Comparison of ENCODE assay signal across 18 cellular contexts in the genomic region with DNA sequence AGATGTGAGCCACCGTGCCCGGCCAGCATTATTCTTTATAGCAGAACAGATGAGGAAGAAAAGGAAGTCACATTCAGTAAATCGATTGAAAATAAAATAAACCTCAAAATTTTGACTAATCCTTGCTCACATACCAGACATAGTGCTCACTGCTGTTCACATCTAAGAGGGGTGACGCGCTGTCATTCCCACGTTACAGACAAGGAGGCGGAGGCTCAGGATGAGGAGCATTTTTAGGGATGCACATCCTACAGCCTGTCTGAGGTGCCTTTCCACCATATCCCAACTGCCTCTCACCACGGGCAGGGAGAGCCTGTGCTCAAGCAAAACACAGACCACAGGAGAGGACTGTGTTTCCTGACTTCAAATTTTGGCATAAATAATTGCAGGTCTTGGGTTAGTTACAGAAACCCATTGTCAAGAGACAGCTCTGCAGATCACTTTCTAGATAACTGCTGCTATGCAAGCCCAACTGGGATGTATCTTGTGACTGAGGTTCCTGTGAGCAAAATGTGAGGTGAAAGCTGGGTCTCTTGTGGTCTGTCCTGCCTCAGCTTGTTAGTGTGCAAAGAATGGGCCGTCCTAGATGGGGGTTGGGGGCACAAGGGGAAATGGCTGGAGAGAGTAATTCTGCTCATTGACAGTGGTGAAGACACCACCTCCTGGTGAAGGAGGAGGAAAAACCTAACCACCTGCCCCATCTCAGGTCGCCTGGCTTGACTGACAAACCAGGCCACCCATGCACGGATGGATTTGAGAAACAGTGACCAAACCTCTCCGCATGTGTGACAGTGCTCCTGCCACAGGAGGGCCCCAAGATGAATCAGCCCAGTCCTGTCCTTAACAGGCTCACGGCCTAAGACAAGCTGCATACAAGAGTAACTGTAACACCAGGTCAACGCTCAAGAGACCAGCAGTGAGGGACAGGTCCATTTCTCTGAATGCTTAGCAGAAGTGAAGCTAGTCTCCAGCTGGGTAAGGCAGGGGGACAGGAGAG. TPM values are rescaled to one million over a fixed set of nuclear protein-coding genes. Genes with fewer than 3 reads are reported as not detected.
A peak's percentile ranks its signal among the peaks of the same experiment; 100 is the strongest.
DNase-seq lines count a peak whose midpoint lies in the region; ATAC-seq, FAIRE-seq and TF ChIP-seq lines count a peak whose summit lies in the region.
"Had no signal": no experiment of that assay in that cellular context is flagged by ENCODE, and none has a peak within 500 bp of the region (broad histone marks: within the 10 kb centered on the region; RNA-seq: fewer than 3 reads in every experiment).

No MANE protein-coding gene starts in this region.

- no peak overlapping the region for H2AK5ac ChIP-seq in neuronal stem cell (ENCODE audit: low read depth, low read length)

- no peaks in the 10 kb centered on the region for H4K20me1 ChIP-seq in osteoblast (ENCODE audit: insufficient read depth, low read length)

- peak; percentile 5; the same call in 1 of the 2 replicates for ATAC-seq in WTC11
- ATAC-seq: esophagus mucosa had no signal

- H3K9me3 ChIP-seq in osteoblast (ENCODE audit: low read depth, low read length) (no peaks in the 10 kb centered on the region), neuronal stem cell (replicated peaks in 1 of 2; ENCODE audit: control insufficient read depth in 2 of 2, insufficient read depth in 1 of 2, low read depth in 1 of 2, low read length in 2 of 2) (no peaks in the 10 kb centered on the region)

- no peak overlapping the region for H3K9ac ChIP-seq in neuronal stem cell (ENCODE audit: low read depth, low read length, poor library complexity)

- POLR2A ChIA-PET in WTC11 (lab: Charles Lee): no interaction called here
- POLR2A ChIA-PET in activated CD4-positive, alpha-beta T cell treated with anti-CD3 and anti-CD28 coated beads, Interleukin-2, amount 10 ng/mL, durations not matched to agents 7 days and 5 days (lab: Charles Lee): no interaction called here

- no peak overlapping the region for H3K4ac ChIP-seq in neuronal stem cell (ENCODE audit: low read length)

- TF ChIP-seq CTCF in WTC11 (IDR thresholded peaks at IDR 0.05) (no peak), osteoblast (IDR thresholded peaks at IDR 0.05; ENCODE audit: extremely low read depth, low read depth, low read length) (no peak)

- no peak overlapping the region for H3K4me3 Mint-ChIP-seq in WTC11
- no peak overlapping the region for H3K4me3 Mint-ChIP-seq in activated CD4-positive, alpha-beta T cell treated with anti-CD3 and anti-CD28 coated beads, Interleukin-2, amount 10 ng/mL, durations not matched to agents 7 days and 5 days

- TF ChIP-seq POLR2A in GM12892 (IDR thresholded peaks at IDR 0.05; ENCODE audit: low read depth, low read length) (no peak), erythroblast (IDR thresholded peaks at IDR 0.05; ENCODE audit: low read length) (no peak)

- no peak overlapping the region for H3K23ac ChIP-seq in neuronal stem cell (ENCODE audit: low read depth, low read length, poor library complexity)

- H3K27ac Mint-ChIP-seq in WTC11: no peak overlapping the region
- H3K27ac Mint-ChIP-seq in activated CD4-positive, alpha-beta T cell treated with anti-CD3 and anti-CD28 coated beads, Interleukin-2, amount 10 ng/mL, durations not matched to agents 7 days and 5 days: no peak overlapping the region

- peaks cover 35% of the 10 kb centered on the region for H3K4me1 Mint-ChIP-seq in WTC11
- peaks cover 19% of the 10 kb centered on the region for H3K4me1 Mint-ChIP-seq in activated CD4-positive, alpha-beta T cell treated with anti-CD3 and anti-CD28 coated beads, Interleukin-2, amount 10 ng/mL, durations not matched to agents 7 days and 5 days

- H2BK15ac ChIP-seq in neuronal stem cell (ENCODE audit: low read length): no peak overlapping the region

- no CpG with 5 or more reads among the region's 14 CpGs for whole genome bisulfite sequencing in neuronal stem cell (ENCODE audit: extremely low coverage in 2 of 2, insufficient read length in 2 of 2, insufficient replicate concordance in 1 of 2), 2 donors

- H3K18ac ChIP-seq in neuronal stem cell (ENCODE audit: low read length): no peak overlapping the region

- H4K8ac ChIP-seq in neuronal stem cell (ENCODE audit: low read depth, low read length): no peak overlapping the region

- H3K4me3 ChIP-seq in osteoblast (ENCODE audit: insufficient read depth, low read length) (no peak overlapping the region), neuronal stem cell (ENCODE audit: low read length in 2 of 2) (no peak overlapping the region)
- H3K4me3 ChIP-seq: lung, SK-N-MC, skin epidermis had no signal

- no peaks in the 10 kb centered on the region for H3K36me3 ChIP-seq in osteoblast (ENCODE audit: insufficient read depth, low read length)
- no peaks in the 10 kb centered on the region for H3K36me3 ChIP-seq in neuronal stem cell (replicated peaks in 1 of 2; ENCODE audit: control insufficient read depth in 2 of 2, insufficient read depth in 2 of 2, low read length in 2 of 2)

- no peak overlapping the region for H4K91ac ChIP-seq in neuronal stem cell (ENCODE audit: low read depth, low read length, poor library complexity)

- H2BK120ac ChIP-seq in neuronal stem cell (ENCODE audit: low read depth, low read length): no peak overlapping the region

- H3K9me3 Mint-ChIP-seq in WTC11: no peaks in the 10 kb centered on the region
- no peaks in the 10 kb centered on the region for H3K9me3 Mint-ChIP-seq in activated CD4-positive, alpha-beta T cell treated with anti-CD3 and anti-CD28 coated beads, Interleukin-2, amount 10 ng/mL, durations not matched to agents 7 days and 5 days

- no peaks in the 10 kb centered on the region for H3K79me1 ChIP-seq in neuronal stem cell (ENCODE audit: low read depth, low read length)

- no peak overlapping the region for H3K14ac ChIP-seq in neuronal stem cell (ENCODE audit: low read length)

- H3K4me1 ChIP-seq in osteoblast (ENCODE audit: insufficient read depth, low read length) (peaks cover 11% of the 10 kb centered on the region), neuronal stem cell (ENCODE audit: control insufficient read depth in 2 of 2, insufficient read depth in 1 of 2, low read depth in 1 of 2, low read length in 2 of 2) (peaks cover 4 to 5% of the 10 kb centered on the region in 2 donors)

- H3K27me3 Mint-ChIP-seq in WTC11 (ENCODE audit: low read depth): peaks cover 13% of the 10 kb centered on the region
- H3K27me3 Mint-ChIP-seq in activated CD4-positive, alpha-beta T cell treated with anti-CD3 and anti-CD28 coated beads, Interleukin-2, amount 10 ng/mL, durations not matched to agents 7 days and 5 days: no peaks in the 10 kb centered on the region

- no peak overlapping the region for H3K27ac ChIP-seq in osteoblast (ENCODE audit: low read depth, low read length)
- no peak overlapping the region for H3K27ac ChIP-seq in neuronal stem cell (replicated peaks; ENCODE audit: low read length)
- H3K27ac ChIP-seq: SK-N-MC had no signal

- no peak overlapping the region for H2BK5ac ChIP-seq in neuronal stem cell (ENCODE audit: low read length)

- CTCF ChIA-PET in WTC11 (lab: Charles Lee): interaction anchor here (1.3 to 3.7 kb wide), 4 partner anchors 46 to 298 kb away, joined by 3 to 29 read pairs (median 8); no protein-coding TSS in a partner anchor
- CTCF ChIA-PET in activated CD4-positive, alpha-beta T cell treated with anti-CD3 and anti-CD28 coated beads, Interleukin-2, amount 10 ng/mL, durations not matched to agents 7 days and 5 days (lab: Charles Lee): interaction anchor here (0.6 kb wide), 1 partner anchor 42 kb away, joined by 4 read pairs; no protein-coding TSS in a partner anchor

- H3K4me2 ChIP-seq in osteoblast (ENCODE audit: insufficient read depth, low read length) (no peak overlapping the region), neuronal stem cell (ENCODE audit: insufficient read depth, low read length, poor library complexity, severe bottlenecking) (no peak overlapping the region)

- DNase-seq in GM12892 (ENCODE audit: insufficient read length): no peak
- DNase-seq in KG1 (lab: John Stamatoyannopoulos, UW): peak; percentile 90
- no peak for DNase-seq in WTC11 (ENCODE audit: low spot score)
- peak; percentile 94 for DNase-seq in osteoblast (ENCODE audit: insufficient read length, low spot score, missing footprints)
- no peak for DNase-seq in anterior cingulate cortex (lab: John Stamatoyannopoulos, UW)
- no peak for DNase-seq in neuronal stem cell (ENCODE audit: low spot score)
- no peak for DNase-seq in activated CD4-positive, alpha-beta T cell treated with anti-CD3 and anti-CD28 coated beads, Interleukin-2, amount 10 ng/mL, durations not matched to agents 7 days and 5 days
- DNase-seq in erythroblast (lab: John Stamatoyannopoulos, UW): no peak
- DNase-seq: KBM-7, NCI-H2081 treated with DMSO at 0.1 percent for 48 hours, NCI-H82, substantia nigra had no signal

- H2AFZ ChIP-seq in osteoblast (ENCODE audit: low read length) (no peak overlapping the region), neuronal stem cell (ENCODE audit: low read length) (no peak overlapping the region)

- H3K36me3 Mint-ChIP-seq in WTC11: no peaks in the 10 kb centered on the region
- H3K36me3 Mint-ChIP-seq in activated CD4-positive, alpha-beta T cell treated with anti-CD3 and anti-CD28 coated beads, Interleukin-2, amount 10 ng/mL, durations not matched to agents 7 days and 5 days (ENCODE audit: low read depth): no peaks in the 10 kb centered on the region

- no peaks in the 10 kb centered on the region for H3K27me3 ChIP-seq in osteoblast (ENCODE audit: insufficient read depth, low read length)
- H3K27me3 ChIP-seq in neuronal stem cell (ENCODE audit: control insufficient read depth in 3 of 3, insufficient read depth in 3 of 3, low read depth in 1 of 3, low read length in 3 of 3): no peaks in the 10 kb centered on the region

- H2BK12ac ChIP-seq in neuronal stem cell (ENCODE audit: low read length): no peak overlapping the region

- FAIRE-seq in GM12892 (lab: Jason Lieb, UNC): peak; percentile 82
- FAIRE-seq: colon, G401.6 had no signal

- no peaks in the 10 kb centered on the region for H3K79me2 ChIP-seq in osteoblast (ENCODE audit: insufficient read depth, low read length)

TF ChIP-seq in WTC11, 78 proteins besides CTCF, POLR2A, EP300 and RAD21:
- no peak for TF ChIP-seq OVOL2 (CRISPR knock-in tag; IDR thresholded peaks at IDR 0.05; ENCODE audit: borderline replicate concordance)
TF ChIP-seq in WTC11: peak in this region for 0.

RNA-seq across cellular contexts. Expression of gene TNN, which starts 8.2 kb away (rescaled TPM):
- 0.06 TPM for polyA plus RNA-seq in GM12892 (2012; ENCODE audit: missing spikeins)
- 0.23 to 0.44 TPM (median 0.27 TPM) in 3 replicates for total RNA-seq in WTC11 (2021)
- under 0.01 TPM in 1 of 2 replicates, not detected in the other for total RNA-seq in osteoblast
- 0.07 TPM for polyA plus RNA-seq in neuronal stem cell (2013, experiment 1 of 2)
- polyA plus RNA-seq in neuronal stem cell (2013, experiment 2 of 2): 0.10 TPM
- total RNA-seq in activated CD4-positive, alpha-beta T cell treated with anti-CD3 and anti-CD28 coated beads, Interleukin-2, amount 10 ng/mL, durations not matched to agents 7 days and 5 days: not detected
- total RNA-seq: esophagus mucosa had no signal

RNA-seq across cellular contexts. Expression of gene MRPS14, which starts 52.6 kb away (rescaled TPM):
- polyA plus RNA-seq in GM12892 (2012; ENCODE audit: missing spikeins): 36.4 TPM
- total RNA-seq in WTC11 (2021): 30.4 to 33.1 TPM (median 32.1 TPM) in 3 replicates
- 17.1 and 17.7 TPM in 2 replicates for total RNA-seq in osteoblast
- polyA plus RNA-seq in neuronal stem cell (2013, experiment 1 of 2): 46.2 TPM
- polyA plus RNA-seq in neuronal stem cell (2013, experiment 2 of 2): 48.1 TPM
- 10 to 100 TPM; 34.5 to 34.6 TPM for total RNA-seq in activated CD4-positive, alpha-beta T cell treated with anti-CD3 and anti-CD28 coated beads, Interleukin-2, amount 10 ng/mL, durations not matched to agents 7 days and 5 days

Comparison
In these comparisons a context has a peak if more than half of its experiments do, and no peak if none do; other contexts are left out.
1. DNase-seq: peak in KG1 (single experiment) and osteoblast (single experiment); none in GM12892 (single experiment), WTC11 (single experiment), anterior cingulate cortex (0 of 58), neuronal stem cell (single experiment), activated CD4-positive, alpha-beta T cell treated with anti-CD3 and anti-CD28 coated beads, Interleukin-2, amount 10 ng/mL, durations not matched to agents 7 days and 5 days (single experiment) and erythroblast (0 of 2).